ENCODE assay signal across 17 cellular contexts in the genomic region with DNA sequence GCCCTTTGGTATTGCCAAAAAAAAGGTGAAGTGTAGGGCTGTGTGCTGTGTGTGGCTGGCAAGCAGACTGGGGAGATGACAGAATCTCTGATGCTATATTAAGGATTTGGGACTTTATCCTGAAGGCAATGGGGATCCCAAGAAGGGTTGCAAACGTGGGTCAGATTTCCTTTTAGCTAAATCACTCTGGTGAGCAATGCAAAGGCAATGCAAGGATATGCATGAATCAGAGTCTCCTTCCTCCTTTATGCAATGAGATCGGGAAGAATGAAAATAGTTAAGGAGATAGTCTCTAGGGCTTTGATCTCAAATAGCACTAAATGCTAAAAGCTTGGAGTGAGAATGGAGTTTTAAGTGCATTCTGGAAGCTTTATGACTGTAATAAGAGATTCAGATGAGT. TPM values are rescaled to one million over a fixed set of nuclear protein-coding genes. Genes with fewer than 3 reads are reported as not detected.
DNase-seq lines count a peak whose midpoint lies in the region; ATAC-seq, FAIRE-seq and TF ChIP-seq lines count a peak whose summit lies in the region.
"Had no signal": no experiment of that assay in that cellular context is flagged by ENCODE, and none has a peak within 500 bp of the region (broad histone marks: within the 10 kb centered on the region; RNA-seq: fewer than 3 reads in every experiment).

No MANE protein-coding gene starts in this region.

- H3K18ac ChIP-seq in mesendoderm (ENCODE audit: low read length): no peak overlapping the region

- ATAC-seq in HG02970 (IDR thresholded peaks at IDR 0.05; ENCODE audit: low FRiP score, unreplicated experiment) (no peak), GM18867 (IDR thresholded peaks at IDR 0.05; ENCODE audit: unreplicated experiment) (no peak), right cardiac atrium (no peak)
- ATAC-seq: activated CD4-positive, alpha-beta T cell treated with anti-CD3 and anti-CD28 coated beads for 36 hours had no signal

- no peak overlapping the region for H3K4me2 ChIP-seq in mesendoderm (ENCODE audit: low read length)

- no peak for FAIRE-seq in bronchial epithelial cell (lab: Jason Lieb, UNC)

- H2BK120ac ChIP-seq in mesendoderm (ENCODE audit: low read depth, low read length): no peak overlapping the region

- intact Hi-C loops in right cardiac atrium (cut with DNase I): no loop called here

- peak; percentile 22 for DNase-seq in AG20443 (ENCODE audit: low spot score)
- peak; percentile 89 for DNase-seq in LHCN-M2 (ENCODE audit: low read depth)
- DNase-seq in bronchial epithelial cell (ENCODE audit: low read depth): peak; percentile 39
- peak; percentile 71 for DNase-seq in mesendoderm
- no peak for DNase-seq in NAMALWA (ENCODE audit: low spot score)
- DNase-seq in right cardiac atrium: no peak
- DNase-seq: activated CD4-positive, alpha-beta T cell treated with anti-CD3 and anti-CD28 coated beads for 36 hours; activated naive CD8-positive, alpha-beta T cell treated with anti-CD3 and anti-CD28 coated beads, Interleukin-2, amount 10 ng/mL, durations not matched to agents 7 days and 5 days; activated T-cell treated with anti-CD3 and anti-CD28 coated beads, Interleukin-2, amount 50 U/mL, for 24 hours; DND-41; RPMI8226; stimulated activated CD4-positive, alpha-beta T cell treated with anti-CD3 and anti-CD28 coated beads, Interleukin-2, amount 100 ng/mL, for 24 hours; T-helper 2 cell had no signal

- H3K4me3 ChIP-seq in bronchial epithelial cell (ENCODE audit: low read depth, low read length) (no peak overlapping the region), mesendoderm (ENCODE audit: low read length) (no peak overlapping the region), right cardiac atrium (ENCODE audit: low read length) (no peak overlapping the region)

- no peak overlapping the region for H3K9ac ChIP-seq in mesendoderm (ENCODE audit: low read length)

- no peak overlapping the region for H2BK15ac ChIP-seq in mesendoderm (replicated peaks; ENCODE audit: low read depth)

- H3K56ac ChIP-seq in mesendoderm (ENCODE audit: low read length): no peak overlapping the region

- H3K79me2 ChIP-seq in mesendoderm (ENCODE audit: control insufficient read depth, insufficient read depth, low read length): no peaks in the 10 kb centered on the region

- peaks cover 2% of the 10 kb centered on the region for H3K9me3 ChIP-seq in right cardiac atrium (ENCODE audit: control insufficient read depth, low read length)

- H3K4ac ChIP-seq in mesendoderm (ENCODE audit: low read depth, low read length): no peak overlapping the region

- no peaks in the 10 kb centered on the region for H3K4me1 ChIP-seq in mesendoderm (ENCODE audit: control insufficient read depth, low read depth, low read length)
- H3K4me1 ChIP-seq in right cardiac atrium (ENCODE audit: control insufficient read depth, insufficient read depth, low read length): no peaks in the 10 kb centered on the region

- H3K79me1 ChIP-seq in mesendoderm (ENCODE audit: low read length): no peaks in the 10 kb centered on the region

- WGBS in mesendoderm (ENCODE audit: extremely low coverage, insufficient coverage, low lambda C conversion rate): no CpG with 5 or more reads among the region's 2 CpGs
- WGBS in right cardiac atrium: 23% methylated on average over 2 of the region's 2 CpGs

- no peaks in the 10 kb centered on the region for H3K36me3 ChIP-seq in bronchial epithelial cell (ENCODE audit: control insufficient read depth, insufficient read depth, low read length)
- H3K36me3 ChIP-seq in mesendoderm (ENCODE audit: control insufficient read depth, insufficient read depth, low read length): no peaks in the 10 kb centered on the region

- no peak overlapping the region for H2BK5ac ChIP-seq in mesendoderm (ENCODE audit: low read length)

- H3K23ac ChIP-seq in mesendoderm (ENCODE audit: low read length): no peak overlapping the region

- H3K27me3 ChIP-seq in bronchial epithelial cell (ENCODE audit: control insufficient read depth, insufficient read depth, low read length) (no peaks in the 10 kb centered on the region), mesendoderm (ENCODE audit: insufficient read depth, low read length, poor library complexity) (no peaks in the 10 kb centered on the region), right cardiac atrium (ENCODE audit: control insufficient read depth, insufficient read depth) (no peaks in the 10 kb centered on the region)

- H4K5ac ChIP-seq in mesendoderm (ENCODE audit: low read length): no peak overlapping the region

- H2AK5ac ChIP-seq in mesendoderm (ENCODE audit: low read length): no peak overlapping the region

- H4K8ac ChIP-seq in mesendoderm (ENCODE audit: low read depth, low read length): no peak overlapping the region

- TF ChIP-seq CTCF in bronchial epithelial cell (IDR thresholded peaks at IDR 0.05; ENCODE audit: insufficient read depth, low read length, severe bottlenecking): no peak

- H3K27ac ChIP-seq in mesendoderm (ENCODE audit: low read depth, low read length): no peak overlapping the region
- H3K27ac ChIP-seq in right cardiac atrium (ENCODE audit: low read length): no peak overlapping the region
- H3K27ac ChIP-seq: C4-2B had no signal

RNA-seq across cellular contexts. Expression of gene SHISA9, which starts 27.3 kb away (rescaled TPM):
- 12.7 and 14.6 TPM in 2 replicates for total RNA-seq in LHCN-M2 (2014; rRNA removed)
- polyA plus RNA-seq in LHCN-M2 (2012): 28.5 TPM
- total RNA-seq in bronchial epithelial cell: under 0.01 TPM in 2 replicates
- polyA plus RNA-seq in mesendoderm (2013, experiment 1 of 2): 28.3 TPM
- polyA plus RNA-seq in mesendoderm (2013, experiment 2 of 2): 29.7 TPM
- 1 to 10 TPM in 2 of 4 donors, under 1 TPM in 2; 0.28 to 1.8 (median 0.82) TPM for total RNA-seq in right cardiac atrium
- 0.34 TPM for polyA plus RNA-seq in right cardiac atrium
- total RNA-seq: activated naive CD8-positive, alpha-beta T cell treated with anti-CD3 and anti-CD28 coated beads, Interleukin-2, amount 10 ng/mL, durations not matched to agents 7 days and 5 days; fibroblast of lung had no signal
- polyA plus RNA-seq: fibroblast of lung had no signal

Comparison
In these comparisons a context has a peak if more than half of its experiments do, and no peak if none do; other contexts are left out.
1. DNase-seq: peak in AG20443 (single experiment), LHCN-M2 (single experiment), bronchial epithelial cell (single experiment) and mesendoderm (single experiment); none in NAMALWA (single experiment) and right cardiac atrium (0 of 3).